Comparison of ENCODE assay signal across 24 cellular contexts in genomic region chr5:2680979-2681378, GRCh38.
"Had no signal": no experiment of that assay in that cellular context is flagged by ENCODE, and none has a peak within 500 bp of the region (broad histone marks: within the 10 kb centered on the region; RNA-seq: fewer than 3 reads in every experiment).

No MANE protein-coding gene starts in this region.

- H3K4me2 ChIP-seq: neural progenitor cell had no signal

- H3K4me1 ChIP-seq: gastroesophageal sphincter, left ventricle myocardium inferior, lower lobe of right lung, right atrium auricular region, thyroid gland, upper lobe of left lung, vagina had no signal

- H3K9me3 Mint-ChIP-seq: natural killer cell treated with Interleukin-12 subunit alpha and Interleukin-12 subunit beta and Interleukin-15 and Interleukin-18, amount 100 ng/mL, for 72 hours had no signal

- H3K27ac ChIP-seq: epithelial cell of prostate, esophagus squamous epithelium, gastroesophageal sphincter, left ventricle myocardium inferior, lower lobe of right lung, neural progenitor cell, ovary, right atrium auricular region, suprapubic skin, thyroid gland, upper lobe of left lung, vagina had no signal

- ATAC-seq: effector memory CD8-positive, alpha-beta T cell; gastroesophageal sphincter; left cardiac atrium; lower lobe of right lung; natural killer cell treated with Interleukin-12 subunit alpha and Interleukin-12 subunit beta and Interleukin-15 and Interleukin-18, amount 100 ng/mL, for 72 hours had no signal

- H3K27ac Mint-ChIP-seq: effector memory CD8-positive, alpha-beta T cell; immature natural killer cell; natural killer cell treated with Interleukin-12 subunit alpha and Interleukin-12 subunit beta and Interleukin-15 and Interleukin-18, amount 100 ng/mL, for 72 hours; neural progenitor cell had no signal

- H3K27me3 Mint-ChIP-seq: effector memory CD8-positive, alpha-beta T cell; natural killer cell treated with Interleukin-12 subunit alpha and Interleukin-12 subunit beta and Interleukin-15 and Interleukin-18, amount 100 ng/mL, for 72 hours had no signal

- H3K4me3 ChIP-seq: esophagus squamous epithelium, gastroesophageal sphincter, left ventricle myocardium inferior, lower lobe of right lung, neural progenitor cell, ovary, right atrium auricular region, suprapubic skin, thyroid gland, upper lobe of left lung, vagina had no signal

- FAIRE-seq: keratinocyte, small intestine had no signal

- H2AFZ ChIP-seq: neural progenitor cell had no signal

- H3K4me1 Mint-ChIP-seq: immature natural killer cell had no signal

- H3K36me3 Mint-ChIP-seq: immature natural killer cell; natural killer cell treated with Interleukin-12 subunit alpha and Interleukin-12 subunit beta and Interleukin-15 and Interleukin-18, amount 100 ng/mL, for 72 hours had no signal

- H3K27me3 ChIP-seq: neural progenitor cell, ovary, right atrium auricular region, thyroid gland, upper lobe of left lung, vagina had no signal

- DNase-seq: effector memory CD8-positive, alpha-beta T cell; esophagus squamous epithelium; foreskin fibroblast; immature natural killer cell; left cardiac atrium; left ventricle myocardium inferior; lower lobe of right lung; mesenchymal stem cell; midbrain; nucleus accumbens; ovary; small intestine; stimulated activated CD4-positive, alpha-beta T cell treated with anti-CD3 and anti-CD28 coated beads, Interleukin-12 subunit alpha, Interleukin-12 subunit beta, amount 100 ng/mL, for 4 hours; stimulated activated naive CD4-positive, alpha-beta T cell treated with Interleukin-2 at 50 U/mL for 16 hours; thyroid gland; upper lobe of left lung had no signal

- H3K4me3 Mint-ChIP-seq: effector memory CD8-positive, alpha-beta T cell; immature natural killer cell; natural killer cell treated with Interleukin-12 subunit alpha and Interleukin-12 subunit beta and Interleukin-15 and Interleukin-18, amount 100 ng/mL, for 72 hours; neural progenitor cell had no signal

- H3K9ac ChIP-seq: neural progenitor cell had no signal

- H3K9me3 ChIP-seq: esophagus squamous epithelium, gastroesophageal sphincter, lower lobe of right lung, ovary, right atrium auricular region, suprapubic skin, thyroid gland, upper lobe of left lung, vagina had no signal

- H3K36me3 ChIP-seq: esophagus squamous epithelium, gastroesophageal sphincter, left ventricle myocardium inferior, lower lobe of right lung, neural progenitor cell, ovary, right atrium auricular region, suprapubic skin, thyroid gland, upper lobe of left lung, vagina had no signal
